Comparison of ENCODE assay signal across 8 cellular contexts in the genomic region with DNA sequence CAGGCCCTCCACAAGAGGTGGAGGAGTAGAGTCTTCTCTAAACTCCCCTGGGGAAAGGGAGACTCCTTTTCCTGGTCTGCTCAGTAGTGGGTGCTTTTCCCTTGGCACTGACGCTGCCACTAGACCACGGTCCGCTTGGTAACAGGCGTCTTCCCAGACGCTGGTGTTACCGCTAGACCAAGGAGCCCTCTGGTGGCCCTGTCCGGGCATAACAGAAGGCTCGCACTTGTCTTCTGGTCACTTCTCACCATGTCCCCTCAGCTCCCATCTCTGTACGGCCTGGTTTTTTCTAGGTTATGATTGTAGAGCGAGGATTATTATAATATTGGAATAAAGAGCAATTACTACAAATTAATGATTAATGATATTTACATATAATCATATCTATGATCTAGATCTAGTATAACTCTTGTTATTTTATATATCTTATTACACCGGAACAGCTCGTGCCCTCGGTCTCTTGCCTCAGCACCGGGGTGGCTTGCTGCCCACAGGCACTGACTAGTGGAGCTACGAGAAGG. TPM values are rescaled to one million over a fixed set of nuclear protein-coding genes. Genes with fewer than 3 reads are reported as not detected.
A peak's percentile ranks its signal among the peaks of the same experiment; 100 is the strongest.
DNase-seq lines count a peak whose midpoint lies in the region; FAIRE-seq and TF ChIP-seq lines count a peak whose summit lies in the region.
"Not testable (repeated sequence)": the region's sequence is repeated elsewhere in the genome, so short reads cannot be mapped to it uniquely, and the experiment has no call there.

No MANE protein-coding gene starts in this region.

- H3K4me3 ChIP-seq in GM12864 (ENCODE audit: low read depth, low read length); NB4 (ENCODE audit: low read depth, low read length); astrocyte (ENCODE audit: insufficient read depth, low read depth, low read length); fibroblast of mammary gland (ENCODE audit: control insufficient read depth, low read depth, low read length); smooth muscle cell: not testable (repeated sequence)

- H3K27ac ChIP-seq in astrocyte (ENCODE audit: low read depth, low read length); smooth muscle cell (ENCODE audit: low read depth): not testable (repeated sequence)

- H3K36me3 Mint-ChIP-seq in astrocyte (ENCODE audit: low read depth, unreplicated experiment), result not testable (repeated sequence)

- not testable (repeated sequence) for TF ChIP-seq POLR2A in NB4 (IDR thresholded peaks at IDR 0.05; ENCODE audit: extremely low read depth, insufficient read length)

- H4K20me1 ChIP-seq in astrocyte (ENCODE audit: insufficient read depth, low read length), result peaks cover 22% of the 10 kb centered on the region
- H4K20me1 ChIP-seq in smooth muscle cell (ENCODE audit: low read depth), result not testable (repeated sequence)

- WGBS in smooth muscle cell (ENCODE audit: low lambda C conversion rate), result 28% methylated on average over 15 of the region's 15 CpGs

- not testable (repeated sequence) for H2AFZ ChIP-seq in astrocyte (ENCODE audit: low read depth, low read length); smooth muscle cell (ENCODE audit: low read depth)

- H3K4me3 Mint-ChIP-seq in astrocyte (ENCODE audit: unreplicated experiment), result not testable (repeated sequence)

- H3K4me2 ChIP-seq in astrocyte (ENCODE audit: low read length); smooth muscle cell: not testable (repeated sequence)

- H3K9me3 Mint-ChIP-seq in astrocyte (ENCODE audit: unreplicated experiment), result not testable (repeated sequence)

- peaks cover 17% of the 10 kb centered on the region for H3K4me1 ChIP-seq in astrocyte (ENCODE audit: insufficient read depth, low read length)
- H3K4me1 ChIP-seq in smooth muscle cell (ENCODE audit: low read depth), result not testable (repeated sequence)

- peaks cover 15% of the 10 kb centered on the region for H3K79me2 ChIP-seq in astrocyte (ENCODE audit: insufficient read depth, low read length)
- H3K79me2 ChIP-seq in smooth muscle cell (ENCODE audit: low read depth), result not testable (repeated sequence)

- TF ChIP-seq CTCF in GM12864 (IDR thresholded peaks at IDR 0.05; ENCODE audit: low read depth, low read length, missing control alignments) (peak; percentile 55), NB4 (IDR thresholded peaks at IDR 0.05; ENCODE audit: low read depth, low read length) (peak; percentile 54), astrocyte (IDR thresholded peaks at IDR 0.05; ENCODE audit: insufficient read depth, low read depth, low read length) (peak; percentile 47), fibroblast of mammary gland (conservative IDR thresholded peaks at IDR 0.05; ENCODE audit: control insufficient read depth, insufficient read depth, low read depth, low read length) (peak; percentile 41), smooth muscle cell (IDR thresholded peaks at IDR 0.05; ENCODE audit: borderline replicate concordance, insufficient read depth, poor library complexity, severe bottlenecking) (peak; percentile 44)

- not testable (repeated sequence) for H3K27ac Mint-ChIP-seq in astrocyte (ENCODE audit: unreplicated experiment)

- peaks cover 20% of the 10 kb centered on the region for H3K27me3 Mint-ChIP-seq in astrocyte (ENCODE audit: low read depth, unreplicated experiment)

- not testable (repeated sequence) for H3K9me3 ChIP-seq in astrocyte (ENCODE audit: insufficient read depth, low read depth, low read length); smooth muscle cell (replicated peaks; ENCODE audit: low read depth)

- H3K9ac ChIP-seq in astrocyte (ENCODE audit: low read length); smooth muscle cell (ENCODE audit: low read depth): not testable (repeated sequence)

- not testable (repeated sequence) for FAIRE-seq in astrocyte (lab: Jason Lieb, UNC)

- not testable (repeated sequence) for H3K4me1 Mint-ChIP-seq in astrocyte (ENCODE audit: low read depth, unreplicated experiment)

- not testable (repeated sequence) for H3K36me3 ChIP-seq in astrocyte (ENCODE audit: insufficient read depth, low read length); smooth muscle cell (ENCODE audit: low read depth)

- H3F3A ChIP-seq in smooth muscle cell (ENCODE audit: low read depth), result not testable (repeated sequence)

- DNase-seq in Ammon's horn (ENCODE audit: low spot score), result peak; percentile 76
- DNase-seq in GM12864 (ENCODE audit: low read depth); astrocyte (ENCODE audit: low read depth); smooth muscle cell (lab: John Stamatoyannopoulos, UW; ENCODE audit: unreplicated experiment): not testable (repeated sequence)
- DNase-seq in NB4 (ENCODE audit: low read depth), result peak; percentile 69
- DNase-seq in SHP77 treated with DMSO at 0.1 percent for 48 hours (lab: John Stamatoyannopoulos, UW), result peak; percentile 5
- peak; percentile 12 for DNase-seq in fibroblast of mammary gland (ENCODE audit: low read depth)
- DNase-seq in lung microvascular endothelial cell (ENCODE audit: low read depth in 2 of 2), result peak; percentile 32 to 47

- H3K27me3 ChIP-seq in astrocyte (ENCODE audit: insufficient read depth, low read length); smooth muscle cell (ENCODE audit: low read depth): not testable (repeated sequence)

RNA-seq across cellular contexts. Expression of gene TPRG1L, which starts 3.6 kb away (rescaled TPM):
- total RNA-seq in astrocyte, result 33.7 and 36.0 TPM in 2 replicates
- 26.2 and 28.6 TPM in 2 replicates for total RNA-seq in lung microvascular endothelial cell
- 20.7 and 21.7 TPM in 2 replicates for total RNA-seq in smooth muscle cell
- 35.0 and 38.7 TPM in 2 replicates for polyA plus RNA-seq in smooth muscle cell

RNA-seq across cellular contexts. Expression of gene MEGF6, which starts 9.9 kb away (rescaled TPM):
- total RNA-seq in astrocyte (10.9 and 14.8 TPM in 2 replicates), lung microvascular endothelial cell (53.8 and 212 TPM in 2 replicates), smooth muscle cell (4.8 and 6.5 TPM in 2 replicates)
- polyA plus RNA-seq in smooth muscle cell, result 12.8 and 18.6 TPM in 2 replicates

RNA-seq across cellular contexts. Expression of gene WRAP73, which starts 28.7 kb away (rescaled TPM):
- total RNA-seq in astrocyte (15.5 and 15.6 TPM in 2 replicates), lung microvascular endothelial cell (11.1 and 14.7 TPM in 2 replicates), smooth muscle cell (14.2 and 17.2 TPM in 2 replicates)
- polyA plus RNA-seq in smooth muscle cell, result 20.8 and 21.5 TPM in 2 replicates

RNA-seq across cellular contexts. Expression of gene TP73, which starts 31.1 kb away (rescaled TPM):
- total RNA-seq in astrocyte (0.18 TPM in 1 of 2 replicates, not detected in the other), lung microvascular endothelial cell (under 0.01 TPM in 1 of 2 replicates, not detected in the other), smooth muscle cell (0.04 and 0.22 TPM in 2 replicates)
- 0.50 TPM in 1 of 2 replicates, not detected in the other for polyA plus RNA-seq in smooth muscle cell
